Comparison of ENCODE assay signal across 7 cellular contexts in the genomic region with DNA sequence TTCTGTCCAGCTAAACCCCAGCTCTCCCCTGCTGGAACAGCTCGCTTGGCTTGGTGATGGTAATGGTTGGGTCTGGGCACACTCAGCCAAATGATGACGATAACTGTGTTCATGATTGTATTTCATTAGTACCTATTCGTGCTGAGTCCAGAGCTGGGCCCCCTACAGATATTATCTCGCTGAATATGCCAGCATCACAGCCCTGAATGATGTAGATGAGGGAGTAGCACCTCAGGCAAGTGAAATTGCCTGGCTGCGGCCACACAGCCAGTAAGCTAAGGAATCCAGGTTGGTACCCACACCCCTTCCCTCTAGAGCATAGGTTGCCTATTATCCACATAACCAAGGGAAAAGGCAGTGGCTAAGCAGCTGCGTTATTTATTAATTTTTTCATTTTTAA.
"Had no signal": no experiment of that assay in that cellular context is flagged by ENCODE, and none has a peak within 500 bp of the region (broad histone marks: within the 10 kb centered on the region; RNA-seq: fewer than 3 reads in every experiment).

No MANE protein-coding gene starts in this region.

- FAIRE-seq: HepG2, K562 had no signal

- H3K9me3 Mint-ChIP-seq: IgD-negative memory B cell had no signal

- ATAC-seq: HepG2, K562 had no signal

- H3K27me3 Mint-ChIP-seq: IgD-negative memory B cell had no signal

- H3K4me3 ChIP-seq: K562 had no signal

- H3K4me1 Mint-ChIP-seq: IgD-negative memory B cell had no signal

- DNase-seq: IMR-90, KBM-7, KG1 had no signal

- H3K4me3 Mint-ChIP-seq: IgD-negative memory B cell had no signal

- H3K27ac ChIP-seq: HL-60 had no signal

- H3K36me3 Mint-ChIP-seq: IgD-negative memory B cell had no signal
